19 cellular contexts compared by ENCODE assay signal in genomic region chr1:207009945-207010344, GRCh38. TPM values are rescaled to one million over a fixed set of nuclear protein-coding genes. Genes with fewer than 3 reads are reported as not detected.
DNase-seq lines count a peak whose midpoint lies in the region; ATAC-seq and TF ChIP-seq lines count a peak whose summit lies in the region.
"Had no signal": no experiment of that assay in that cellular context is flagged by ENCODE, and none has a peak within 500 bp of the region (broad histone marks: within the 10 kb centered on the region; RNA-seq: fewer than 3 reads in every experiment).

No MANE protein-coding gene starts in this region.

- H3K27ac Mint-ChIP-seq in natural killer cell = no peak overlapping the region
- H3K27ac Mint-ChIP-seq: CD14-positive monocyte had no signal

- TF ChIP-seq CTCF in 22Rv1 (IDR thresholded peaks at IDR 0.05) = no peak
- no peak for TF ChIP-seq CTCF in RWPE1 (conservative IDR thresholded peaks at IDR 0.05; ENCODE audit: low read depth)
- no peak for TF ChIP-seq CTCF in left lung (IDR thresholded peaks at IDR 0.05)
- no peak for TF ChIP-seq CTCF in prostate gland (IDR thresholded peaks at IDR 0.05)
- TF ChIP-seq CTCF in natural killer cell (IDR thresholded peaks at IDR 0.05) = no peak

- H3K27me3 ChIP-seq in left lung (no peaks in the 10 kb centered on the region), prostate gland (replicated peaks; ENCODE audit: insufficient read depth) (no peaks in the 10 kb centered on the region)
- H3K27me3 ChIP-seq: MG63 had no signal

- H3K36me3 ChIP-seq in left lung = no peaks in the 10 kb centered on the region
- no peaks in the 10 kb centered on the region for H3K36me3 ChIP-seq in prostate gland
- H3K36me3 ChIP-seq: MG63 had no signal

- H3K9me3 Mint-ChIP-seq in natural killer cell = no peaks in the 10 kb centered on the region

- H3K4me3 ChIP-seq in left lung (no peak overlapping the region), prostate gland (no peak overlapping the region)
- H3K4me3 ChIP-seq: GM12878, MG63 had no signal

- H3K4me1 ChIP-seq in left lung (peaks cover 5 to 11% of the 10 kb centered on the region in 2 donors), prostate gland (replicated peaks) (peaks cover 18% of the 10 kb centered on the region)

- WGBS in prostate gland = 45% methylated on average over 7 of the region's 7 CpGs

- no peak for TF ChIP-seq POLR2A in prostate gland (IDR thresholded peaks at IDR 0.05)

- H3K36me3 Mint-ChIP-seq in natural killer cell = no peaks in the 10 kb centered on the region
- H3K36me3 Mint-ChIP-seq: CD14-positive monocyte had no signal

- H3K4me3 Mint-ChIP-seq in natural killer cell = no peak overlapping the region

- CTCF ChIA-PET in RWPE1 (lab: Yijun Ruan, JAX) = interaction anchor here (0.6 kb wide), 2 partner anchors 359 to 403 kb away, joined by 3 to 6 read pairs; no protein-coding TSS in a partner anchor

- POLR2A ChIA-PET in RWPE1 (lab: Yijun Ruan, JAX; ENCODE audit: low non-redundant PET) = no interaction called here

- ATAC-seq in left lung (peak; percentile 77), natural killer cell (no peak)
- ATAC-seq: GM12878, HCT116, PC-3 had no signal

- H3K9me3 ChIP-seq in left lung (no peaks in the 10 kb centered on the region), prostate gland (no peaks in the 10 kb centered on the region)

- DNase-seq in RWPE1 (ENCODE audit: low spot score) (no peak), left lung (no peak), prostate gland (ENCODE audit: low spot score) (peak; percentile 63), NCI-H2196 treated with DMSO at 0.1 percent for 48 hours (lab: John Stamatoyannopoulos, UW; ENCODE audit: unreplicated experiment) (no peak), GOT3 (lab: John Stamatoyannopoulos, UW) (no peak), 8988T (no peak), natural killer cell (no peak)
- DNase-seq: COR-L47, DMS53, MG63, NCI-H1092 treated with DMSO at 0.1 percent for 48 hours, NCI-H1694 treated with DMSO at 0.1 percent for 48 hours, NCI-H69, PC-3 had no signal

- intact Hi-C loops in left lung (cut with DNase I) = no loop called here
- intact Hi-C loops in prostate gland (cut with DNase I) = no loop called here
- intact Hi-C loops in natural killer cell (cut with micrococcal nuclease) = no loop called here

- H3K4me1 Mint-ChIP-seq in natural killer cell = peaks cover 0 to 3% of the 10 kb centered on the region in 2 donors

- peaks cover 29 to 51% of the 10 kb centered on the region in 2 donors for H3K27me3 Mint-ChIP-seq in natural killer cell (ENCODE audit: low read depth in 2 of 2)

- peak overlapping the region; percentile 85 for H3K27ac ChIP-seq in 22Rv1
- peak overlapping the region; percentile 94; the same call in 1 of the 2 replicates for H3K27ac ChIP-seq in RWPE1
- peak overlapping the region; percentile 48 to 69 for H3K27ac ChIP-seq in left lung
- peak overlapping the region; percentile 59 to 88 for H3K27ac ChIP-seq in prostate gland
- H3K27ac ChIP-seq: KMS-11 had no signal

RNA-seq across cellular contexts. Expression of gene C1orf116, which starts 22.6 kb away (rescaled TPM):
- total RNA-seq in left lung (100 to 1,000 TPM; 101 to 212 TPM), prostate gland (100 to 1,000 TPM in 1 of 2 donors, 10 to 100 TPM in 1; 36.5 to 107 TPM), natural killer cell (under 1 TPM; 0.21 to 0.39 (median 0.30) TPM)

RNA-seq across cellular contexts. Expression of gene FCAMR, which starts 39.7 kb away (rescaled TPM):
- total RNA-seq in left lung = not detected
- 1 to 10 TPM in 1 of 2 donors, not detected in 1; 2.3 TPM for total RNA-seq in prostate gland
- total RNA-seq in natural killer cell = not detected
- total RNA-seq: PC-3 had no signal

RNA-seq across cellular contexts. Expression of gene YOD1, which starts 41.1 kb away (rescaled TPM):
- 1 to 10 TPM; 7.3 to 9.9 TPM for total RNA-seq in left lung
- 10 to 100 TPM in 1 of 2 donors, 1 to 10 TPM in 1; 6.2 to 10.8 TPM for total RNA-seq in prostate gland
- 10 to 100 TPM; 20.6 to 22.8 (median 21.2) TPM for total RNA-seq in natural killer cell

RNA-seq across cellular contexts. Expression of gene PFKFB2, which starts 43.1 kb away (rescaled TPM):
- total RNA-seq in left lung (10 to 100 TPM; 52.6 to 63.8 TPM), prostate gland (1 to 10 TPM; 5.6 to 6.1 TPM), natural killer cell (1 to 10 TPM; 5.3 to 8.5 (median 7.4) TPM)

Comparison
In these comparisons a context has a peak if more than half of its experiments do, and no peak if none do; other contexts are left out.
1. RNA of gene C1orf116, which starts 22.6 kb away (total RNA-seq): 101 to 212 TPM in left lung and 36.5 to 107 TPM in prostate gland; 0.21 to 0.39 TPM in natural killer cell; every median in the first group is over 10 times any median in the second.
2. Peak in every context shown above with its lines, with median percentiles within 50 percentile points of each other: H3K27ac ChIP-seq.